ENCODE assay signal across 12 cellular contexts in genomic region chr15:92989469-92989868, GRCh38.
A peak's percentile ranks its signal among the peaks of the same experiment; 100 is the strongest.
DNase-seq lines count a peak whose midpoint lies in the region; ATAC-seq and TF ChIP-seq lines count a peak whose summit lies in the region.
"Had no signal": no experiment of that assay in that cellular context is flagged by ENCODE, and none has a peak within 500 bp of the region (broad histone marks: within the 10 kb centered on the region; RNA-seq: fewer than 3 reads in every experiment).

No MANE protein-coding gene starts in this region.

- peaks cover 11% of the 10 kb centered on the region for H3K4me1 Mint-ChIP-seq in activated CD4-positive, alpha-beta T cell treated with anti-CD3 and anti-CD28 coated beads, Interleukin-2, amount 10 ng/mL, durations not matched to agents 24 days and 14 days
- H3K4me1 Mint-ChIP-seq in activated CD4-positive, alpha-beta T cell treated with anti-CD3 and anti-CD28 coated beads, Interleukin-2, amount 10 ng/mL, durations not matched to agents 7 days and 5 days, result peaks cover 6% of the 10 kb centered on the region

- no peak for TF ChIP-seq POLR2A in gastrocnemius medialis (IDR thresholded peaks at IDR 0.05)

- CTCF ChIA-PET in activated CD4-positive, alpha-beta T cell treated with anti-CD3 and anti-CD28 coated beads, Interleukin-2, amount 10 ng/mL, durations not matched to agents 7 days and 5 days (lab: Charles Lee), result interaction anchor here (0.7 to 1.8 kb wide), 3 partner anchors 9 to 28 kb away, joined by 3 to 7 read pairs (median 3); no protein-coding TSS in a partner anchor

- DNase-seq in activated CD4-positive, alpha-beta T cell treated with anti-CD3 and anti-CD28 coated beads, Interleukin-2, amount 10 ng/mL, durations not matched to agents 24 days and 14 days, result no peak
- DNase-seq in activated CD4-positive, alpha-beta T cell treated with anti-CD3 and anti-CD28 coated beads, Interleukin-2, amount 10 ng/mL, durations not matched to agents 7 days and 5 days, result no peak
- no peak for DNase-seq in gastrocnemius medialis
- no peak for DNase-seq in stimulated activated CD8-positive, alpha-beta memory T cell treated with anti-CD3 and anti-CD28 coated beads, Interleukin-4, amount 100 ng/mL, for 48 hours
- no peak for DNase-seq in iPS-NIHi7 (ENCODE audit: extremely low spot score)
- DNase-seq in NCI-H128 (lab: John Stamatoyannopoulos, UW; ENCODE audit: unreplicated experiment), result no peak
- DNase-seq: amniotic stem cell, occipital lobe, thyroid gland had no signal

- no peaks in the 10 kb centered on the region for H3K9me3 Mint-ChIP-seq in activated CD4-positive, alpha-beta T cell treated with anti-CD3 and anti-CD28 coated beads, Interleukin-2, amount 10 ng/mL, durations not matched to agents 24 days and 14 days
- no peaks in the 10 kb centered on the region for H3K9me3 Mint-ChIP-seq in activated CD4-positive, alpha-beta T cell treated with anti-CD3 and anti-CD28 coated beads, Interleukin-2, amount 10 ng/mL, durations not matched to agents 7 days and 5 days
- H3K9me3 Mint-ChIP-seq: IgD-negative memory B cell had no signal

- in situ Hi-C loops in gastrocnemius medialis (cut with MboI; ENCODE audit: low sequenced_read_pairs in 4 of 4), result no loop called here

- H3K27ac Mint-ChIP-seq in activated CD4-positive, alpha-beta T cell treated with anti-CD3 and anti-CD28 coated beads, Interleukin-2, amount 10 ng/mL, durations not matched to agents 24 days and 14 days, result peak overlapping the region; percentile 36
- H3K27ac Mint-ChIP-seq in activated CD4-positive, alpha-beta T cell treated with anti-CD3 and anti-CD28 coated beads, Interleukin-2, amount 10 ng/mL, durations not matched to agents 7 days and 5 days, result no peak overlapping the region

- H3K36me3 ChIP-seq in gastrocnemius medialis, result peaks cover 0 to 71% of the 10 kb centered on the region in 2 donors

- H3K4me1 ChIP-seq in gastrocnemius medialis, result peaks cover 27 to 37% of the 10 kb centered on the region in 2 donors

- intact Hi-C loops in activated CD4-positive, alpha-beta T cell treated with anti-CD3 and anti-CD28 coated beads, Interleukin-2, amount 10 ng/mL, durations not matched to agents 24 days and 14 days (cut with micrococcal nuclease), result loop anchor here (5.0 to 10.0 kb wide), 2 partner anchors 37 to 55 kb away; no protein-coding TSS in a partner anchor
- intact Hi-C loops in gastrocnemius medialis (cut with DNase I; ENCODE audit: low total_unique reads), result no loop called here

- no peak overlapping the region for H3K4me3 ChIP-seq in gastrocnemius medialis
- H3K4me3 ChIP-seq: thyroid gland had no signal

- no peaks in the 10 kb centered on the region for H3K27me3 ChIP-seq in gastrocnemius medialis
- H3K27me3 ChIP-seq: thyroid gland had no signal

- peak overlapping the region; percentile 74 to 92 (median 84) for H3K27ac ChIP-seq in gastrocnemius medialis

- ATAC-seq in GM21737 (IDR thresholded peaks at IDR 0.05; ENCODE audit: unreplicated experiment) (peak; percentile 88), HG03571 (IDR thresholded peaks at IDR 0.05; ENCODE audit: unreplicated experiment) (peak; percentile 63), gastrocnemius medialis (peak in 1 of 2 donors; percentile 16)

- no peaks in the 10 kb centered on the region for H3K9me3 ChIP-seq in gastrocnemius medialis
- H3K9me3 ChIP-seq: thyroid gland had no signal

- no peak overlapping the region for H3K4me3 Mint-ChIP-seq in activated CD4-positive, alpha-beta T cell treated with anti-CD3 and anti-CD28 coated beads, Interleukin-2, amount 10 ng/mL, durations not matched to agents 24 days and 14 days
- no peak overlapping the region for H3K4me3 Mint-ChIP-seq in activated CD4-positive, alpha-beta T cell treated with anti-CD3 and anti-CD28 coated beads, Interleukin-2, amount 10 ng/mL, durations not matched to agents 7 days and 5 days
- H3K4me3 Mint-ChIP-seq: IgD-negative memory B cell had no signal

- H3K36me3 Mint-ChIP-seq in activated CD4-positive, alpha-beta T cell treated with anti-CD3 and anti-CD28 coated beads, Interleukin-2, amount 10 ng/mL, durations not matched to agents 24 days and 14 days (ENCODE audit: low read depth), result peaks cover 59% of the 10 kb centered on the region
- H3K36me3 Mint-ChIP-seq in activated CD4-positive, alpha-beta T cell treated with anti-CD3 and anti-CD28 coated beads, Interleukin-2, amount 10 ng/mL, durations not matched to agents 7 days and 5 days (ENCODE audit: low read depth), result peaks cover 63% of the 10 kb centered on the region

- TF ChIP-seq CTCF in gastrocnemius medialis (IDR thresholded peaks at IDR 0.05 in 4 of 5, conservative IDR thresholded peaks at IDR 0.05 in 1 of 5), result no peak

- no peaks in the 10 kb centered on the region for H3K27me3 Mint-ChIP-seq in activated CD4-positive, alpha-beta T cell treated with anti-CD3 and anti-CD28 coated beads, Interleukin-2, amount 10 ng/mL, durations not matched to agents 24 days and 14 days
- no peaks in the 10 kb centered on the region for H3K27me3 Mint-ChIP-seq in activated CD4-positive, alpha-beta T cell treated with anti-CD3 and anti-CD28 coated beads, Interleukin-2, amount 10 ng/mL, durations not matched to agents 7 days and 5 days
- H3K27me3 Mint-ChIP-seq: IgD-negative memory B cell had no signal

- POLR2A ChIA-PET in activated CD4-positive, alpha-beta T cell treated with anti-CD3 and anti-CD28 coated beads, Interleukin-2, amount 10 ng/mL, durations not matched to agents 7 days and 5 days (lab: Charles Lee), result no interaction called here
